Comparison of ENCODE assay signal across 8 cellular contexts in genomic region chr1:32702599-32703478, GRCh38. TPM values are rescaled to one million over a fixed set of nuclear protein-coding genes. Genes with fewer than 3 reads are reported as not detected.
DNase-seq lines count a peak whose midpoint lies in the region; ATAC-seq and TF ChIP-seq lines count a peak whose summit lies in the region.

Gene SYNC (minus strand): TSS chr1:32702770. CDS start chr1:32702660, 110 bp downstream.

- peak within 1 kb of the TSS; percentile 85 for H3K27ac ChIP-seq in lower lobe of right lung
- peak within 1 kb of the TSS; percentile 69 for H3K27ac ChIP-seq in temporal lobe (ENCODE audit: low read depth, low read length)

- no peaks in the 10 kb centered on the region for H3K9me3 ChIP-seq in endocrine pancreas (ENCODE audit: control insufficient read depth, low read length)
- no peaks in the 10 kb centered on the region for H3K9me3 ChIP-seq in lower lobe of right lung

- H3K36me3 Mint-ChIP-seq in activated CD4-positive, alpha-beta T cell treated with anti-CD3 and anti-CD28 coated beads, Interleukin-2, amount 10 ng/mL, durations not matched to agents 24 days and 14 days (ENCODE audit: low read depth) = peaks cover 3% of the 10 kb centered on the region

- peak within 1 kb of the TSS; percentile 59 for H3K4me3 Mint-ChIP-seq in activated CD4-positive, alpha-beta T cell treated with anti-CD3 and anti-CD28 coated beads, Interleukin-2, amount 10 ng/mL, durations not matched to agents 24 days and 14 days

- H3K27me3 ChIP-seq in endocrine pancreas (ENCODE audit: control insufficient read depth, insufficient read depth, low read length) (no peaks in the 10 kb centered on the region), lower lobe of right lung (ENCODE audit: low read depth) (no peaks in the 10 kb centered on the region)

- no peak for TF ChIP-seq CTCF in lower lobe of right lung (IDR thresholded peaks at IDR 0.05)

- intact Hi-C loops in activated CD4-positive, alpha-beta T cell treated with anti-CD3 and anti-CD28 coated beads, Interleukin-2, amount 10 ng/mL, durations not matched to agents 24 days and 14 days (cut with micrococcal nuclease) = no loop called here
- intact Hi-C loops in lower lobe of right lung (cut with DNase I) = no loop called here

- H3K4me3 ChIP-seq in endocrine pancreas (ENCODE audit: control insufficient read depth, insufficient read depth, low read length) (no peak within 1 kb of the TSS), lower lobe of right lung (peak within 1 kb of the TSS; percentile 81)

- ATAC-seq in SK-N-SH treated with all-trans-retinoic acid at 6 μM for 48 hours = peak; percentile 42
- peak; percentile 87 for ATAC-seq in lower lobe of right lung
- no peak for ATAC-seq in HG02623 (IDR thresholded peaks at IDR 0.05; ENCODE audit: unreplicated experiment)
- ATAC-seq in HG03442 (IDR thresholded peaks at IDR 0.05; ENCODE audit: unreplicated experiment) = no peak

- H3K27me3 Mint-ChIP-seq in activated CD4-positive, alpha-beta T cell treated with anti-CD3 and anti-CD28 coated beads, Interleukin-2, amount 10 ng/mL, durations not matched to agents 24 days and 14 days = peaks cover 42% of the 10 kb centered on the region

- H3K9me3 Mint-ChIP-seq in activated CD4-positive, alpha-beta T cell treated with anti-CD3 and anti-CD28 coated beads, Interleukin-2, amount 10 ng/mL, durations not matched to agents 24 days and 14 days = no peaks in the 10 kb centered on the region

- H3K27ac Mint-ChIP-seq in activated CD4-positive, alpha-beta T cell treated with anti-CD3 and anti-CD28 coated beads, Interleukin-2, amount 10 ng/mL, durations not matched to agents 24 days and 14 days = no peak within 1 kb of the TSS

- no peaks in the 10 kb centered on the region for H3K4me1 ChIP-seq in endocrine pancreas (ENCODE audit: control insufficient read depth, insufficient read depth, low read length)
- H3K4me1 ChIP-seq in lower lobe of right lung = peaks cover 34% of the 10 kb centered on the region

- H3K36me3 ChIP-seq in endocrine pancreas (ENCODE audit: control insufficient read depth, insufficient read depth, low read length) = no peaks in the 10 kb centered on the region
- no peaks in the 10 kb centered on the region for H3K36me3 ChIP-seq in lower lobe of right lung

- DNase-seq in activated CD4-positive, alpha-beta T cell treated with anti-CD3 and anti-CD28 coated beads, Interleukin-2, amount 10 ng/mL, durations not matched to agents 24 days and 14 days = peak; percentile 77
- DNase-seq in activated CD4-positive, alpha-beta T cell treated with anti-CD3 and anti-CD28 coated beads for 4 hours = no peak
- DNase-seq in lower lobe of right lung = peak; percentile 81

- peak within 1 kb of the TSS; percentile 80 for H3K9ac ChIP-seq in endocrine pancreas (ENCODE audit: control insufficient read depth, insufficient read depth, low read length)

- H3K4me1 Mint-ChIP-seq in activated CD4-positive, alpha-beta T cell treated with anti-CD3 and anti-CD28 coated beads, Interleukin-2, amount 10 ng/mL, durations not matched to agents 24 days and 14 days = peaks cover 9% of the 10 kb centered on the region

TF ChIP-seq in SK-N-SH treated with all-trans-retinoic acid at 6 μM for 48 hours, 23 proteins besides CTCF, POLR2A, EP300 and RAD21:
- TF ChIP-seq RARB (CRISPR knock-in tag; IDR thresholded peaks at IDR 0.05) (no peak), CSRNP3 (CRISPR knock-in tag; IDR thresholded peaks at IDR 0.05) (no peak), ZNF70 (CRISPR knock-in tag; IDR thresholded peaks at IDR 0.05) (no peak), BACH2 (CRISPR knock-in tag; IDR thresholded peaks at IDR 0.05; ENCODE audit: borderline replicate concordance) (no peak), ISL1 (CRISPR knock-in tag; IDR thresholded peaks at IDR 0.05) (no peak)

RNA-seq across cellular contexts. Expression of gene SYNC, which starts in this region (rescaled TPM):
- not detected in 2 replicates for total RNA-seq in activated CD4-positive, alpha-beta T cell treated with anti-CD3 and anti-CD28 coated beads, Interleukin-2, amount 10 ng/mL, durations not matched to agents 24 days and 14 days
- total RNA-seq in lower lobe of right lung (14.5 TPM), temporal lobe (3.7 TPM)

Comparison
In these comparisons a context has a peak if more than half of its experiments do, and no peak if none do; other contexts are left out.
1. Peak in DNase-seq in activated CD4-positive, alpha-beta T cell treated with anti-CD3 and anti-CD28 coated beads, Interleukin-2, amount 10 ng/mL, durations not matched to agents 24 days and 14 days; RNA of the gene not detected or under 1 TPM.
2. ATAC-seq: peak in SK-N-SH treated with all-trans-retinoic acid at 6 μM for 48 hours (single experiment) and lower lobe of right lung (2 of 2); none in HG02623 (single experiment) and HG03442 (single experiment).